ENCODE assay signal across 2 cellular contexts in genomic region chr13:110379358-110379757, GRCh38.
TF ChIP-seq lines count a peak whose summit lies in the region.

No MANE protein-coding gene starts in this region.

TF ChIP-seq in SK-N-SH, 30 proteins besides CTCF, POLR2A, EP300 and RAD21 (continued from another document):
- TF ChIP-seq GATA2 (CRISPR knock-in tag; IDR thresholded peaks at IDR 0.05) = no peak
TF ChIP-seq in SK-N-SH: peak in this region for 0.

TF ChIP-seq in SK-N-SH treated with all-trans-retinoic acid at 6 μM for 48 hours, 23 proteins besides CTCF, POLR2A, EP300 and RAD21 (continued from another document):
- no peak for TF ChIP-seq CREB5 (CRISPR knock-in tag; IDR thresholded peaks at IDR 0.05; ENCODE audit: low read depth)
- no peak for TF ChIP-seq ESRRG (CRISPR knock-in tag; IDR thresholded peaks at IDR 0.05)
- no peak for TF ChIP-seq GLIS3 (CRISPR knock-in tag; IDR thresholded peaks at IDR 0.05)
- TF ChIP-seq PATZ1 (CRISPR knock-in tag; IDR thresholded peaks at IDR 0.05; ENCODE audit: borderline replicate concordance) = no peak
- no peak for TF ChIP-seq CSDC2 (CRISPR knock-in tag; IDR thresholded peaks at IDR 0.05)
- TF ChIP-seq PPARA (CRISPR knock-in tag; IDR thresholded peaks at IDR 0.05; ENCODE audit: borderline replicate concordance) = no peak
- TF ChIP-seq OSR1 (CRISPR knock-in tag; IDR thresholded peaks at IDR 0.05) = no peak
- TF ChIP-seq ARNTL (CRISPR knock-in tag; IDR thresholded peaks at IDR 0.05; ENCODE audit: borderline replicate concordance, low read depth) = no peak
- no peak for TF ChIP-seq ZNF70 (CRISPR knock-in tag; IDR thresholded peaks at IDR 0.05)
